9 cellular contexts compared by ENCODE assay signal in genomic region chr11:64870176-64870892, GRCh38. TPM values are rescaled to one million over a fixed set of nuclear protein-coding genes. Genes with fewer than 3 reads are reported as not detected.
DNase-seq lines count a peak whose midpoint lies in the region; ATAC-seq and FAIRE-seq lines count a peak whose summit lies in the region.
"Had no signal": no experiment of that assay in that cellular context is flagged by ENCODE, and none has a peak within 500 bp of the region (broad histone marks: within the 10 kb centered on the region; RNA-seq: fewer than 3 reads in every experiment).

No MANE protein-coding gene starts in this region.

- DNase-seq in activated naive CD4-positive, alpha-beta T cell treated with anti-CD3 and anti-CD28 coated beads for 36 hours = no peak
- DNase-seq in activated naive CD4-positive, alpha-beta T cell (lab: John Stamatoyannopoulos, UW) = no peak
- DNase-seq in activated naive CD8-positive, alpha-beta T cell treated with anti-CD3 and anti-CD28 coated beads for 36 hours = no peak
- DNase-seq in immature natural killer cell = no peak
- DNase-seq in central memory CD4-positive, alpha-beta T cell = no peak
- DNase-seq in frontal cortex (ENCODE audit: low spot score in 2 of 2) = no peak

- no peak for FAIRE-seq in frontal cortex (lab: Jason Lieb, UNC)
- FAIRE-seq: G401.6 had no signal

- H3K27me3 Mint-ChIP-seq in activated naive CD4-positive, alpha-beta T cell treated with anti-CD3 and anti-CD28 coated beads for 36 hours (ENCODE audit: low read depth) = no peaks in the 10 kb centered on the region
- H3K27me3 Mint-ChIP-seq in activated naive CD8-positive, alpha-beta T cell treated with anti-CD3 and anti-CD28 coated beads for 36 hours = no peaks in the 10 kb centered on the region
- peaks cover 7 to 21% (median 15%) of the 10 kb centered on the region in 3 donors for H3K27me3 Mint-ChIP-seq in immature natural killer cell (ENCODE audit: low read depth in 3 of 3)
- H3K27me3 Mint-ChIP-seq in stimulated activated naive CD8-positive, alpha-beta T cell treated with anti-CD3 and anti-CD28 coated beads, Interleukin-15, Interleukin-2, amounts not matched to agents 100 ng/mL and 50 ng/mL, for 24 hours = no peaks in the 10 kb centered on the region

- H3K4me1 Mint-ChIP-seq in activated naive CD4-positive, alpha-beta T cell treated with anti-CD3 and anti-CD28 coated beads for 36 hours (ENCODE audit: low read depth) = peaks cover 93% of the 10 kb centered on the region
- H3K4me1 Mint-ChIP-seq in activated naive CD8-positive, alpha-beta T cell treated with anti-CD3 and anti-CD28 coated beads for 36 hours = peaks cover 86% of the 10 kb centered on the region
- H3K4me1 Mint-ChIP-seq in immature natural killer cell = peaks cover 87 to 90% of the 10 kb centered on the region in 2 donors
- peaks cover 95% of the 10 kb centered on the region for H3K4me1 Mint-ChIP-seq in stimulated activated naive CD8-positive, alpha-beta T cell treated with anti-CD3 and anti-CD28 coated beads, Interleukin-15, Interleukin-2, amounts not matched to agents 100 ng/mL and 50 ng/mL, for 24 hours (ENCODE audit: low read depth)

- ATAC-seq in HG03280 (IDR thresholded peaks at IDR 0.05; ENCODE audit: unreplicated experiment) = no peak

- peaks cover 61% of the 10 kb centered on the region for H3K36me3 Mint-ChIP-seq in activated naive CD4-positive, alpha-beta T cell treated with anti-CD3 and anti-CD28 coated beads for 36 hours (ENCODE audit: low read depth)
- peaks cover 60% of the 10 kb centered on the region for H3K36me3 Mint-ChIP-seq in activated naive CD8-positive, alpha-beta T cell treated with anti-CD3 and anti-CD28 coated beads for 36 hours
- peaks cover 12 to 36% (median 17%) of the 10 kb centered on the region in 3 donors for H3K36me3 Mint-ChIP-seq in immature natural killer cell
- H3K36me3 Mint-ChIP-seq in stimulated activated naive CD8-positive, alpha-beta T cell treated with anti-CD3 and anti-CD28 coated beads, Interleukin-15, Interleukin-2, amounts not matched to agents 100 ng/mL and 50 ng/mL, for 24 hours (ENCODE audit: low read depth) = peaks cover 65% of the 10 kb centered on the region

- intact Hi-C loops in activated naive CD4-positive, alpha-beta T cell treated with anti-CD3 and anti-CD28 coated beads for 36 hours (cut with micrococcal nuclease) = no loop called here

- peak overlapping the region; percentile 59 for H3K4me3 Mint-ChIP-seq in activated naive CD4-positive, alpha-beta T cell treated with anti-CD3 and anti-CD28 coated beads for 36 hours
- peak overlapping the region; percentile 47 for H3K4me3 Mint-ChIP-seq in activated naive CD8-positive, alpha-beta T cell treated with anti-CD3 and anti-CD28 coated beads for 36 hours
- H3K4me3 Mint-ChIP-seq in immature natural killer cell = peak overlapping the region; percentile 74 to 90 (median 77)
- H3K4me3 Mint-ChIP-seq in stimulated activated naive CD8-positive, alpha-beta T cell treated with anti-CD3 and anti-CD28 coated beads, Interleukin-15, Interleukin-2, amounts not matched to agents 100 ng/mL and 50 ng/mL, for 24 hours = peak overlapping the region; percentile 66

- peaks cover 6% of the 10 kb centered on the region for H3K9me3 Mint-ChIP-seq in activated naive CD4-positive, alpha-beta T cell treated with anti-CD3 and anti-CD28 coated beads for 36 hours
- peaks cover 12% of the 10 kb centered on the region for H3K9me3 Mint-ChIP-seq in activated naive CD8-positive, alpha-beta T cell treated with anti-CD3 and anti-CD28 coated beads for 36 hours
- no peaks in the 10 kb centered on the region for H3K9me3 Mint-ChIP-seq in immature natural killer cell
- peaks cover 5% of the 10 kb centered on the region for H3K9me3 Mint-ChIP-seq in stimulated activated naive CD8-positive, alpha-beta T cell treated with anti-CD3 and anti-CD28 coated beads, Interleukin-15, Interleukin-2, amounts not matched to agents 100 ng/mL and 50 ng/mL, for 24 hours

- CTCF ChIA-PET in activated naive CD4-positive, alpha-beta T cell treated with anti-CD3 and anti-CD28 coated beads for 36 hours (lab: Charles Lee) = interaction anchor here (3.1 to 32.9 kb wide), 3 partner anchors 11 to 20 kb away, joined by 26 to 992 read pairs (median 288); partner anchors contain the start of genes CDC42BPG and EHD1

- peak overlapping the region; percentile 89 for H3K27ac Mint-ChIP-seq in activated naive CD4-positive, alpha-beta T cell treated with anti-CD3 and anti-CD28 coated beads for 36 hours
- peak overlapping the region; percentile 91 for H3K27ac Mint-ChIP-seq in activated naive CD8-positive, alpha-beta T cell treated with anti-CD3 and anti-CD28 coated beads for 36 hours
- peak overlapping the region; percentile 80 to 95 (median 92) for H3K27ac Mint-ChIP-seq in immature natural killer cell
- peak overlapping the region; percentile 85 for H3K27ac Mint-ChIP-seq in stimulated activated naive CD8-positive, alpha-beta T cell treated with anti-CD3 and anti-CD28 coated beads, Interleukin-15, Interleukin-2, amounts not matched to agents 100 ng/mL and 50 ng/mL, for 24 hours

RNA-seq across cellular contexts. Expression of gene EHD1, which starts 8.1 kb away (rescaled TPM):
- 100 to 1,000 TPM; 124 to 132 TPM for total RNA-seq in activated naive CD4-positive, alpha-beta T cell treated with anti-CD3 and anti-CD28 coated beads for 36 hours
- total RNA-seq in activated naive CD8-positive, alpha-beta T cell treated with anti-CD3 and anti-CD28 coated beads for 36 hours = 100 to 1,000 TPM; 103 to 112 TPM
- 100 to 1,000 TPM; 136 to 247 (median 160) TPM for polyA plus RNA-seq in immature natural killer cell
- 23.6 TPM for total RNA-seq in frontal cortex

RNA-seq across cellular contexts. Expression of gene CDC42BPG, which starts 25.9 kb away (rescaled TPM):
- total RNA-seq in activated naive CD4-positive, alpha-beta T cell treated with anti-CD3 and anti-CD28 coated beads for 36 hours = under 1 TPM; 0.32 to 0.41 TPM
- under 1 TPM; 0.46 to 0.54 TPM for total RNA-seq in activated naive CD8-positive, alpha-beta T cell treated with anti-CD3 and anti-CD28 coated beads for 36 hours
- under 1 TPM in 2 of 3 donors, not detected in 1; 0.13 to 0.22 TPM for polyA plus RNA-seq in immature natural killer cell
- total RNA-seq in frontal cortex = under 0.01 TPM

RNA-seq across cellular contexts. Expression of gene ATG2A, which starts 46.7 kb away (rescaled TPM):
- total RNA-seq in activated naive CD4-positive, alpha-beta T cell treated with anti-CD3 and anti-CD28 coated beads for 36 hours = 10 to 100 TPM; 15.1 to 16.3 TPM
- 10 to 100 TPM; 17.3 to 18.0 TPM for total RNA-seq in activated naive CD8-positive, alpha-beta T cell treated with anti-CD3 and anti-CD28 coated beads for 36 hours
- 10 to 100 TPM in 1 of 3 donors, 1 to 10 TPM in 2; 3.7 to 10.0 (median 6.7) TPM for polyA plus RNA-seq in immature natural killer cell
- 7.3 TPM for total RNA-seq in frontal cortex

RNA-seq across cellular contexts. Expression of gene PPP2R5B, which starts 54.2 kb away (rescaled TPM):
- total RNA-seq in activated naive CD4-positive, alpha-beta T cell treated with anti-CD3 and anti-CD28 coated beads for 36 hours = 1 to 10 TPM; 3.3 to 4.6 TPM
- total RNA-seq in activated naive CD8-positive, alpha-beta T cell treated with anti-CD3 and anti-CD28 coated beads for 36 hours = 10 to 100 TPM; 11.3 to 11.4 TPM
- 10 to 100 TPM in 2 of 3 donors, 1 to 10 TPM in 1; 7.8 to 14.6 (median 14.0) TPM for polyA plus RNA-seq in immature natural killer cell
- 27.3 TPM for total RNA-seq in frontal cortex

RNA-seq across cellular contexts. Expression of gene MEN1, which starts 60.0 kb away (rescaled TPM):
- 10 to 100 TPM; 23.9 TPM for total RNA-seq in activated naive CD4-positive, alpha-beta T cell treated with anti-CD3 and anti-CD28 coated beads for 36 hours
- total RNA-seq in activated naive CD8-positive, alpha-beta T cell treated with anti-CD3 and anti-CD28 coated beads for 36 hours = 10 to 100 TPM; 35.8 to 37.0 TPM
- 10 to 100 TPM; 15.3 to 36.1 (median 27.1) TPM for polyA plus RNA-seq in immature natural killer cell
- total RNA-seq in frontal cortex = 11.8 TPM
